10 cellular contexts compared by ENCODE assay signal in genomic region chr21:42654913-42655796, GRCh38. TPM values are rescaled to one million over a fixed set of nuclear protein-coding genes. Genes with fewer than 3 reads are reported as not detected.
A peak's percentile ranks its signal among the peaks of the same experiment; 100 is the strongest.
DNase-seq lines count a peak whose midpoint lies in the region; ATAC-seq and TF ChIP-seq lines count a peak whose summit lies in the region.
"Had no signal": no experiment of that assay in that cellular context is flagged by ENCODE, and none has a peak within 500 bp of the region (broad histone marks: within the 10 kb centered on the region; RNA-seq: fewer than 3 reads in every experiment).

No MANE protein-coding gene starts in this region.

- no peak for ATAC-seq in activated naive CD4-positive, alpha-beta T cell treated with anti-CD3 and anti-CD28 coated beads, Interleukin-2, amount 50 U/mL, for 72 hours
- ATAC-seq in activated naive CD8-positive, alpha-beta T cell treated with anti-CD3 and anti-CD28 coated beads, Interleukin-2, amount 50 U/mL, for 24 hours, result no peak
- peak; percentile 67 for ATAC-seq in mucosa of descending colon
- no peak for ATAC-seq in upper lobe of left lung (ENCODE audit: low FRiP score in 2 of 2)
- ATAC-seq in GM19023 (IDR thresholded peaks at IDR 0.05; ENCODE audit: unreplicated experiment), result no peak

- no peak for TF ChIP-seq POLR2A in upper lobe of left lung (IDR thresholded peaks at IDR 0.05)

- H3K27me3 ChIP-seq in upper lobe of left lung, result peaks cover 0 to 19% (median 3%) of the 10 kb centered on the region in 4 donors
- H3K27me3 ChIP-seq: ascending aorta had no signal

- WGBS in upper lobe of left lung, 2 donors, result 63 to 66% methylated on average over 14 to 18 of the region's 18 CpGs

- no peak overlapping the region for H3K4me3 ChIP-seq in mucosa of descending colon
- peak overlapping the region in 3 of 4 donors; percentile 60 to 71 (median 61) for H3K4me3 ChIP-seq in upper lobe of left lung

- no peak overlapping the region for H3K27ac Mint-ChIP-seq in activated naive CD4-positive, alpha-beta T cell treated with anti-CD3 and anti-CD28 coated beads for 36 hours
- H3K27ac Mint-ChIP-seq in activated naive CD4-positive, alpha-beta T cell treated with anti-CD3 and anti-CD28 coated beads, Interleukin-2, amount 50 U/mL, for 72 hours, result no peak overlapping the region
- H3K27ac Mint-ChIP-seq in activated naive CD8-positive, alpha-beta T cell treated with anti-CD3 and anti-CD28 coated beads, Interleukin-2, amount 50 U/mL, for 24 hours, result no peak overlapping the region

- H3K9me3 ChIP-seq in mucosa of descending colon (no peaks in the 10 kb centered on the region), upper lobe of left lung (no peaks in the 10 kb centered on the region)
- H3K9me3 ChIP-seq: ascending aorta had no signal

- peak; percentile 36 for DNase-seq in activated naive CD4-positive, alpha-beta T cell treated with anti-CD3 and anti-CD28 coated beads for 36 hours
- DNase-seq in activated naive CD4-positive, alpha-beta T cell treated with anti-CD3 and anti-CD28 coated beads, Interleukin-2, amount 50 U/mL, for 72 hours (ENCODE audit: low spot score in 2 of 2), result no peak
- DNase-seq in activated naive CD8-positive, alpha-beta T cell treated with anti-CD3 and anti-CD28 coated beads, Interleukin-2, amount 50 U/mL, for 24 hours, result peak; percentile 37
- DNase-seq in mucosa of descending colon (peak; percentile 42 to 68 (median 64)), upper lobe of left lung (no peak), NCI-H510A (lab: John Stamatoyannopoulos, UW) (no peak), HK-2 (ENCODE audit: unreplicated experiment) (no peak)
- DNase-seq: SIG-M5 had no signal

- H3K4me1 ChIP-seq in mucosa of descending colon (ENCODE audit: low read depth), result peaks cover 24% of the 10 kb centered on the region
- peaks cover 20 to 40% (median 21%) of the 10 kb centered on the region in 4 donors for H3K4me1 ChIP-seq in upper lobe of left lung

- H3K36me3 ChIP-seq in mucosa of descending colon (ENCODE audit: low read depth), result no peaks in the 10 kb centered on the region
- no peaks in the 10 kb centered on the region for H3K36me3 ChIP-seq in upper lobe of left lung
- H3K36me3 ChIP-seq: ascending aorta had no signal

- CTCF ChIA-PET in activated naive CD4-positive, alpha-beta T cell treated with anti-CD3 and anti-CD28 coated beads for 36 hours (lab: Charles Lee), result interaction anchor here (0.7 to 1.5 kb wide), 4 partner anchors 17 to 302 kb away, joined by 3 to 4 read pairs (median 3); no protein-coding TSS in a partner anchor

- intact Hi-C loops in activated naive CD4-positive, alpha-beta T cell treated with anti-CD3 and anti-CD28 coated beads for 36 hours (cut with micrococcal nuclease), result loop anchor here (1.0 to 5.0 kb wide), 4 partner anchors 40 to 178 kb away; no protein-coding TSS in a partner anchor
- intact Hi-C loops in mucosa of descending colon (cut with DNase I, micrococcal nuclease), result loop anchor here in 1 of 2 donors (10.0 kb wide), 1 partner anchor 160 kb away; no protein-coding TSS in a partner anchor

- TF ChIP-seq CTCF in mucosa of descending colon (IDR thresholded peaks at IDR 0.05) (no peak), upper lobe of left lung (IDR thresholded peaks at IDR 0.05) (no peak)

- no peaks in the 10 kb centered on the region for H3K36me3 Mint-ChIP-seq in activated naive CD4-positive, alpha-beta T cell treated with anti-CD3 and anti-CD28 coated beads for 36 hours (ENCODE audit: low read depth)
- H3K36me3 Mint-ChIP-seq in activated naive CD4-positive, alpha-beta T cell treated with anti-CD3 and anti-CD28 coated beads, Interleukin-2, amount 50 U/mL, for 72 hours, result no peaks in the 10 kb centered on the region
- H3K36me3 Mint-ChIP-seq in activated naive CD8-positive, alpha-beta T cell treated with anti-CD3 and anti-CD28 coated beads, Interleukin-2, amount 50 U/mL, for 24 hours (ENCODE audit: low read depth), result no peaks in the 10 kb centered on the region

- peaks cover 20% of the 10 kb centered on the region for H3K4me1 Mint-ChIP-seq in activated naive CD4-positive, alpha-beta T cell treated with anti-CD3 and anti-CD28 coated beads for 36 hours (ENCODE audit: low read depth)
- peaks cover 31% of the 10 kb centered on the region for H3K4me1 Mint-ChIP-seq in activated naive CD8-positive, alpha-beta T cell treated with anti-CD3 and anti-CD28 coated beads, Interleukin-2, amount 50 U/mL, for 24 hours

- no peaks in the 10 kb centered on the region for H3K27me3 Mint-ChIP-seq in activated naive CD4-positive, alpha-beta T cell treated with anti-CD3 and anti-CD28 coated beads for 36 hours (ENCODE audit: low read depth)
- H3K27me3 Mint-ChIP-seq in activated naive CD8-positive, alpha-beta T cell treated with anti-CD3 and anti-CD28 coated beads, Interleukin-2, amount 50 U/mL, for 24 hours, result peaks cover 11% of the 10 kb centered on the region

- no peak for TF ChIP-seq EP300 in upper lobe of left lung (IDR thresholded peaks at IDR 0.05)

- peak overlapping the region; percentile 50 for H3K4me3 Mint-ChIP-seq in activated naive CD4-positive, alpha-beta T cell treated with anti-CD3 and anti-CD28 coated beads for 36 hours
- H3K4me3 Mint-ChIP-seq in activated naive CD8-positive, alpha-beta T cell treated with anti-CD3 and anti-CD28 coated beads, Interleukin-2, amount 50 U/mL, for 24 hours, result peak overlapping the region; percentile 35

- H3K9me3 Mint-ChIP-seq in activated naive CD4-positive, alpha-beta T cell treated with anti-CD3 and anti-CD28 coated beads for 36 hours, result no peaks in the 10 kb centered on the region
- no peaks in the 10 kb centered on the region for H3K9me3 Mint-ChIP-seq in activated naive CD4-positive, alpha-beta T cell treated with anti-CD3 and anti-CD28 coated beads, Interleukin-2, amount 50 U/mL, for 72 hours
- no peaks in the 10 kb centered on the region for H3K9me3 Mint-ChIP-seq in activated naive CD8-positive, alpha-beta T cell treated with anti-CD3 and anti-CD28 coated beads, Interleukin-2, amount 50 U/mL, for 24 hours

- no peak overlapping the region for H3K27ac ChIP-seq in upper lobe of left lung
- H3K27ac ChIP-seq: ascending aorta had no signal

RNA-seq across cellular contexts. Expression of gene PDE9A, which starts 1.7 kb away (rescaled TPM):
- 1 to 10 TPM; 6.3 to 7.4 TPM for total RNA-seq in activated naive CD4-positive, alpha-beta T cell treated with anti-CD3 and anti-CD28 coated beads for 36 hours
- total RNA-seq in activated naive CD4-positive, alpha-beta T cell treated with anti-CD3 and anti-CD28 coated beads, Interleukin-2, amount 50 U/mL, for 72 hours, result 1 to 10 TPM; 4.2 to 7.9 TPM
- total RNA-seq in mucosa of descending colon (100 to 1,000 TPM in 2 of 3 donors, 10 to 100 TPM in 1; 98.4 to 200 (median 167) TPM), upper lobe of left lung (10 to 100 TPM in 2 of 6 donors, 1 to 10 TPM in 4; 4.0 to 12.4 (median 6.6) TPM)

Comparison
In these comparisons a context has a peak if more than half of its experiments do, and no peak if none do; other contexts are left out.
1. DNase-seq: peak in activated naive CD4-positive, alpha-beta T cell treated with anti-CD3 and anti-CD28 coated beads for 36 hours (single experiment), activated naive CD8-positive, alpha-beta T cell treated with anti-CD3 and anti-CD28 coated beads, Interleukin-2, amount 50 U/mL, for 24 hours (single experiment) and mucosa of descending colon (3 of 3); none in activated naive CD4-positive, alpha-beta T cell treated with anti-CD3 and anti-CD28 coated beads, Interleukin-2, amount 50 U/mL, for 72 hours (0 of 2), upper lobe of left lung (0 of 2), NCI-H510A (single experiment) and HK-2 (single experiment).
2. RNA of gene PDE9A, which starts 1.7 kb away (total RNA-seq): 98.4 to 200 TPM in mucosa of descending colon; 4.2 to 7.9 TPM in activated naive CD4-positive, alpha-beta T cell treated with anti-CD3 and anti-CD28 coated beads, Interleukin-2, amount 50 U/mL, for 72 hours, 6.3 to 7.4 TPM in activated naive CD4-positive, alpha-beta T cell treated with anti-CD3 and anti-CD28 coated beads for 36 hours and 4.0 to 12.4 TPM in upper lobe of left lung; every median in the first group is over 4 times any median in the second.